In the genomic region with DNA sequence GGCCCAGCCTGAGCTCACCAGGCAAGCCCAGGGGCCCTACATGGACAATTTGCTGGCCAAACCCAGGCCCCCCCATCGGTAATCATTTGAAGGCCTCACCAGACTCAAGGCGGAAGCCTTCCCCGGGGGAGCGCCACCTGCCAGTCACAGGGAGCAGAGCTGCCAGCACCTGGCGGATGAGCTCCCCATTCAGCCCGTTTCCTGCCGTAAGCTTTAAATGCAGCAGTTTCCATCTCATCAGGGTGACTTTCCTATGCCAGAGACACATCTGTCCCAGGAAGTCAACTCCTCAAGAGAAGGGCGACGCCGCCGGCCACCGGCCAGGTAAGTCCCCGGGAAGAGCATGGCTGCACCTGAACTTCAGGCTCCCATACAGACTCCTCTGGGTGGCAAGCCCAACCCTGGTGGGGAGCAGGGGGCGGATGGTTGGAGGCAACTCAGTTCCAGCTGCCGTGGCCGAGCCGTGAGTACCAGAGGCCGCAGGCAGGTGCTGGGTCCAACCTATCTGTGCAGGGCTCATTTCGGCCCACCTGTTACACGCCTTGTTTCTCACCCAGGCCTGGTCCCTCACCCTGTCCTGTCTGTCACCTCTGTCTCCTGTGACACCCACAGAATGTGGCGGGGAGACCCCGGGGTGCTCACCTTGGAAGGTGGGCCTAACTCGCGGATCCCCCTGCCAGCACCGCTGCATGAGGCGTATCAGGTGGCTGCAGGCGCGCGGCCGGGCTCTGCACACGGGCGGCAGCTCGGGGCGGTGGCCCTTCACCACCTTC, we compare ENCODE assay signal across 17 cellular contexts. TPM values are rescaled to one million over a fixed set of nuclear protein-coding genes. Genes with fewer than 3 reads are reported as not detected.
"Had no signal": no experiment of that assay in that cellular context is flagged by ENCODE, and none has a peak within 500 bp of the region (broad histone marks: within the 10 kb centered on the region; RNA-seq: fewer than 3 reads in every experiment).

No MANE protein-coding gene starts in this region.

- H3K4me3 Mint-ChIP-seq: activated CD4-positive, alpha-beta T cell treated with anti-CD3 and anti-CD28 coated beads, Interleukin-2, amount 10 ng/mL, durations not matched to agents 7 days and 5 days; activated naive CD8-positive, alpha-beta T cell; neural crest cell had no signal

- H3K27me3 ChIP-seq: body of pancreas, ovary, right lobe of liver, upper lobe of right lung had no signal

- DNase-seq: activated CD4-positive, alpha-beta T cell treated with anti-CD3 and anti-CD28 coated beads, Interleukin-2, amount 10 ng/mL, durations not matched to agents 7 days and 5 days; activated CD8-positive, alpha-beta memory T cell treated with anti-CD3 and anti-CD28 coated beads for 24 hours; activated gamma-delta T cell treated with Interleukin-2 at 50 U/mL for 16 hours; amygdala; body of pancreas; islet precursor cell; mammary epithelial cell; ovary; upper lobe of right lung had no signal

- H3K36me3 Mint-ChIP-seq: activated naive CD8-positive, alpha-beta T cell had no signal

- H3K4me1 ChIP-seq: esophagus muscularis mucosa had no signal

- H3K4me3 ChIP-seq: body of pancreas, esophagus muscularis mucosa, ovary, right lobe of liver, thoracic aorta, upper lobe of right lung had no signal

- ATAC-seq: body of pancreas, left lobe of liver, right lobe of liver, upper lobe of right lung had no signal

- H3K27me3 Mint-ChIP-seq: activated CD4-positive, alpha-beta T cell treated with anti-CD3 and anti-CD28 coated beads, Interleukin-2, amount 10 ng/mL, durations not matched to agents 7 days and 5 days; activated naive CD8-positive, alpha-beta T cell had no signal

- H3K9me3 ChIP-seq: body of pancreas, esophagus muscularis mucosa, ovary, right lobe of liver, thoracic aorta, upper lobe of right lung had no signal

- H3K9me3 Mint-ChIP-seq: activated CD4-positive, alpha-beta T cell treated with anti-CD3 and anti-CD28 coated beads, Interleukin-2, amount 10 ng/mL, durations not matched to agents 7 days and 5 days; neural crest cell had no signal

- H3K4me1 Mint-ChIP-seq: activated CD4-positive, alpha-beta T cell treated with anti-CD3 and anti-CD28 coated beads, Interleukin-2, amount 10 ng/mL, durations not matched to agents 7 days and 5 days had no signal

- H3K36me3 ChIP-seq: esophagus muscularis mucosa, ovary had no signal

- H3K27ac ChIP-seq: body of pancreas, esophagus muscularis mucosa, ovary, right lobe of liver, thoracic aorta, upper lobe of right lung had no signal

- H3K27ac Mint-ChIP-seq: activated CD4-positive, alpha-beta T cell treated with anti-CD3 and anti-CD28 coated beads, Interleukin-2, amount 10 ng/mL, durations not matched to agents 7 days and 5 days; activated naive CD8-positive, alpha-beta T cell had no signal

RNA-seq across cellular contexts. Expression of gene RIPK4, which starts 20.7 kb away (rescaled TPM):
- total RNA-seq: neural crest cell; pulmonary artery endothelial cell; T-helper 2 cell treated with Interferon-gamma antibody and Interleukin-4, amounts not matched to agents 100 ng/mL and 5 ng/mL, for 36 hours had no signal
